25 cellular contexts compared by ENCODE assay signal in genomic region chr1:201861448-201861847, GRCh38. TPM values are rescaled to one million over a fixed set of nuclear protein-coding genes. Genes with fewer than 3 reads are reported as not detected.
"Had no signal": no experiment of that assay in that cellular context is flagged by ENCODE, and none has a peak within 500 bp of the region (broad histone marks: within the 10 kb centered on the region; RNA-seq: fewer than 3 reads in every experiment).

No MANE protein-coding gene starts in this region.

- ATAC-seq: activated CD8-positive, alpha-beta T cell treated with anti-CD3 and anti-CD28 coated beads for 36 hours; activated naive CD4-positive, alpha-beta T cell treated with anti-CD3 and anti-CD28 coated beads, Interleukin-2, amount 50 U/mL, for 72 hours; naive thymus-derived CD8-positive, alpha-beta T cell; pancreas; psoas muscle; stimulated activated naive B cell treated with anti-CD40 and anti-IgM and Interleukin-4, amounts not matched to agents 10 μg/mL and 1 μg/mL and 100 μg/mL, for 72 hours had no signal

- H3K4me1 ChIP-seq: pancreas, psoas muscle, sigmoid colon, stomach, suprapubic skin, transverse colon had no signal

- H3K4me2 ChIP-seq: smooth muscle cell had no signal

- H3K9me3 ChIP-seq: pancreas, psoas muscle, sigmoid colon, stomach, suprapubic skin, transverse colon had no signal

- H3K27me3 ChIP-seq: pancreas, sigmoid colon, stomach, suprapubic skin, transverse colon had no signal

- DNase-seq: activated B cell treated with CpG ODN at 0.5 μM for 24 hours; activated CD4-positive, alpha-beta T cell treated with anti-CD3 and anti-CD28 coated beads, Interleukin-2, amount 50 U/mL, for 1 hour; activated CD8-positive, alpha-beta T cell treated with anti-CD3 and anti-CD28 coated beads for 36 hours; activated naive CD4-positive, alpha-beta T cell; activated T-cell treated with anti-CD3 and anti-CD28 coated beads, Interleukin-2, amount 50 U/mL, for 48 hours; anterior cingulate cortex; effector CD8-positive, alpha-beta T cell; head of caudate nucleus; hippocampal formation; immature natural killer cell; naive thymus-derived CD8-positive, alpha-beta T cell; nucleus accumbens; pancreas; psoas muscle; sigmoid colon; stimulated activated CD4-positive, alpha-beta T cell treated with anti-CD3 and anti-CD28 coated beads, Interleukin-15, amount 100 ng/mL, for 24 hours; stimulated activated CD4-positive, alpha-beta T cell treated with anti-CD3 and anti-CD28 coated beads, Interleukin-2, amount 100 ng/mL, for 24 hours; stimulated activated naive B cell treated with anti-CD40 and anti-IgM and Interleukin-4, amounts not matched to agents 10 μg/mL and 1 μg/mL and 100 μg/mL, for 72 hours; stomach; transverse colon had no signal

- H3K27ac ChIP-seq: pancreas, psoas muscle, sigmoid colon, stomach, suprapubic skin, transverse colon had no signal

- FAIRE-seq: colon, endometrium, pancreas had no signal

- H3K4me3 ChIP-seq: pancreas, psoas muscle, sigmoid colon, smooth muscle cell, stomach, suprapubic skin, transverse colon had no signal

RNA-seq across cellular contexts. Expression of gene SHISA4, which starts 27.2 kb away (rescaled TPM):
- polyA plus RNA-seq: naive thymus-derived CD8-positive, alpha-beta T cell had no signal
